8 cellular contexts compared by ENCODE assay signal in the genomic region with DNA sequence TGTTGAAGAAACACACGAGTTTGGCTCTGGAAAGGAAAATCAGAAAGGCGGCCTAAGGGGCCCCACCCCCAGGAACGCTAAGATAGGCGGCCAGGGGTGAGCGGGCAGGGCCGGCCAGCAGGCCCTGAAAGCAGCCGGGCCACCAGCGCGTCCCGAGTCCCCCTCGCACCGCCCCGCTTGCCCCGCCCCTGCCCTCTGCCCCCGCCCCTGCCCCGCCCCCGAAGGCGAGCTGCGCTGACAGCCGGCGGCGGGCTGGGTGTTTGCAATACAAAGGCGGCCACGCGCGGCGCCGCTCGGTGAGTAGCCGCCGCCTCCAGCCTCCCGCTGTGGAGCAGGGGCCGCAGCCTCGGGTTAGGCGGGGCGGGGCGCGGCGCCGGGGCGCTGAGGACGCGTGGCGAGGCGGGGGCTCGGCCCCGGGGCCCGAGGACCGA. TPM values are rescaled to one million over a fixed set of nuclear protein-coding genes. Genes with fewer than 3 reads are reported as not detected.
DNase-seq lines count a peak whose midpoint lies in the region; ATAC-seq and TF ChIP-seq lines count a peak whose summit lies in the region.

TSS of gene LPIN1 (plus strand) at position 257 of the 431 bp plus-strand sequence. CDS start 18,910 bp downstream, outside the sequence.

- peak within 1 kb of the TSS; percentile 44; the same call in 1 of the 2 replicates for H2AFZ ChIP-seq in MM.1S (ENCODE audit: low read length)

- no peaks in the 10 kb centered on the region for H3K9me3 ChIP-seq in MM.1S (replicated peaks; ENCODE audit: insufficient read depth, low read length)
- H3K9me3 ChIP-seq in suprapubic skin = no peaks in the 10 kb centered on the region

- DNase-seq in GF-D8 (lab: John Stamatoyannopoulos, UW) (peak; percentile 50), H7 (peak; percentile 99), MM.1S (peak; percentile 88), SKM-1 (lab: John Stamatoyannopoulos, UW; ENCODE audit: unreplicated experiment) (peak; percentile 75), globus pallidus (ENCODE audit: low spot score) (peak; percentile 89), omental fat pad (ENCODE audit: low spot score) (peak; percentile 66), suprapubic skin (ENCODE audit: low spot score in 2 of 2) (peak; percentile 92 to 93)

- H3K27me3 Mint-ChIP-seq in activated naive CD4-positive, alpha-beta T cell treated with anti-CD3 and anti-CD28 coated beads, Interleukin-2, amount 50 U/mL, for 24 hours = no peaks in the 10 kb centered on the region

- H3K27me3 ChIP-seq in H7 (ENCODE audit: control insufficient read depth, insufficient read depth, low read length) = no peaks in the 10 kb centered on the region
- no peaks in the 10 kb centered on the region for H3K27me3 ChIP-seq in MM.1S (replicated peaks; ENCODE audit: insufficient read depth, low read length)
- no peaks in the 10 kb centered on the region for H3K27me3 ChIP-seq in suprapubic skin

- 0% methylated on average over 2 of the region's 49 CpGs for WGBS in suprapubic skin

- no peaks in the 10 kb centered on the region for H3K36me3 Mint-ChIP-seq in activated naive CD4-positive, alpha-beta T cell treated with anti-CD3 and anti-CD28 coated beads, Interleukin-2, amount 50 U/mL, for 24 hours

- ATAC-seq in omental fat pad (ENCODE audit: low FRiP score) = peak; percentile 81

- peaks cover 62% of the 10 kb centered on the region for H3K79me2 ChIP-seq in MM.1S (ENCODE audit: low read length)

- H3K4me1 ChIP-seq in MM.1S (ENCODE audit: low read length) = peaks cover 50% of the 10 kb centered on the region
- H3K4me1 ChIP-seq in suprapubic skin = peaks cover 75% of the 10 kb centered on the region

- H3K36me3 ChIP-seq in H7 (replicated peaks; ENCODE audit: control insufficient read depth, insufficient read depth, low read length) (no peaks in the 10 kb centered on the region), MM.1S (replicated peaks; ENCODE audit: insufficient read depth, low read length) (no peaks in the 10 kb centered on the region), suprapubic skin (no peaks in the 10 kb centered on the region)

- peak within 1 kb of the TSS; percentile 83 for H3K4me2 ChIP-seq in MM.1S (ENCODE audit: low read depth, low read length)

- peak within 1 kb of the TSS; percentile 98 for H3K27ac ChIP-seq in MM.1S (ENCODE audit: low read length)
- peak within 1 kb of the TSS; percentile 89 for H3K27ac ChIP-seq in suprapubic skin

- H3K9me2 ChIP-seq in MM.1S (replicated peaks; ENCODE audit: insufficient read depth, low read length) = no peaks in the 10 kb centered on the region

- H3K4me3 Mint-ChIP-seq in activated naive CD4-positive, alpha-beta T cell treated with anti-CD3 and anti-CD28 coated beads, Interleukin-2, amount 50 U/mL, for 24 hours = peak within 1 kb of the TSS; percentile 91

- H3K4me1 Mint-ChIP-seq in activated naive CD4-positive, alpha-beta T cell treated with anti-CD3 and anti-CD28 coated beads, Interleukin-2, amount 50 U/mL, for 24 hours = peaks cover 68% of the 10 kb centered on the region

- peaks cover 77% of the 10 kb centered on the region for H3F3A ChIP-seq in MM.1S (ENCODE audit: insufficient read depth, low read length)

- no peak for TF ChIP-seq CTCF in MM.1S (IDR thresholded peaks at IDR 0.05; ENCODE audit: low read length)
- no peak for TF ChIP-seq CTCF in omental fat pad (IDR thresholded peaks at IDR 0.05)
- peak in 1 of 2 donors; percentile 25 for TF ChIP-seq CTCF in suprapubic skin (IDR thresholded peaks at IDR 0.05)

- peak in 1 of 2 donors; percentile 69 for TF ChIP-seq POLR2A in suprapubic skin (IDR thresholded peaks at IDR 0.05)

- H3K27ac Mint-ChIP-seq in activated naive CD4-positive, alpha-beta T cell treated with anti-CD3 and anti-CD28 coated beads, Interleukin-2, amount 50 U/mL, for 24 hours = peak within 1 kb of the TSS; percentile 91

- H3K9me3 Mint-ChIP-seq in activated naive CD4-positive, alpha-beta T cell treated with anti-CD3 and anti-CD28 coated beads, Interleukin-2, amount 50 U/mL, for 24 hours = no peaks in the 10 kb centered on the region

- no peak for TF ChIP-seq EP300 in suprapubic skin (IDR thresholded peaks at IDR 0.05)

- H3K4me3 ChIP-seq in H7 (ENCODE audit: insufficient read depth, low read depth, low read length) = peak within 1 kb of the TSS; percentile 85
- H3K4me3 ChIP-seq in MM.1S (ENCODE audit: low read length) = peak within 1 kb of the TSS; percentile 92
- peak within 1 kb of the TSS; percentile 84 for H3K4me3 ChIP-seq in suprapubic skin

- no peaks in the 10 kb centered on the region for H4K20me1 ChIP-seq in MM.1S (ENCODE audit: insufficient read depth, low read length)

- peak within 1 kb of the TSS; percentile 94 for H3K9ac ChIP-seq in MM.1S (ENCODE audit: low read length)

RNA-seq across cellular contexts. Expression of gene LPIN1, which starts in this region (rescaled TPM):
- 11.5 and 15.0 TPM in 2 replicates for total RNA-seq in H7 (2014; rRNA removed; shearing (Covaris generic))
- total RNA-seq in omental fat pad (100 to 1,000 TPM in 1 of 4 donors, 10 to 100 TPM in 3; 72.8 to 104 (median 89.1) TPM), suprapubic skin (10 to 100 TPM; 25.9 to 71.9 (median 52.5) TPM)

Comparison
In these comparisons a context has a peak if more than half of its experiments do, and no peak if none do; other contexts are left out.
1. Peak in every context shown above with its lines: DNase-seq, ATAC-seq, H3K4me3 ChIP-seq and H3K27ac ChIP-seq.